In genomic region chr4:92455329-92455839, GRCh38 we compare ENCODE assay signal across 17 cellular contexts.
DNase-seq lines count a peak whose midpoint lies in the region; ATAC-seq, FAIRE-seq and TF ChIP-seq lines count a peak whose summit lies in the region.
"Had no signal": no experiment of that assay in that cellular context is flagged by ENCODE, and none has a peak within 500 bp of the region (broad histone marks: within the 10 kb centered on the region; RNA-seq: fewer than 3 reads in every experiment).

No MANE protein-coding gene starts in this region.

- WGBS in endodermal cell (ENCODE audit: insufficient coverage in 1 of 2, insufficient read length in 1 of 2), 2 experiments, result 89 to 95% methylated on average over 6 to 7 of the region's 7 CpGs
- WGBS in mesendoderm (ENCODE audit: extremely low coverage, insufficient coverage, low lambda C conversion rate), result no CpG with 5 or more reads among the region's 7 CpGs
- WGBS in SK-N-SH (ENCODE audit: low lambda C conversion rate), result 62% methylated on average over 7 of the region's 7 CpGs
- 77 to 88% (median 81%) methylated on average over 7 of the region's 7 CpGs for WGBS in small intestine, 3 donors

- no peak overlapping the region for H2BK15ac ChIP-seq in mesendoderm (replicated peaks; ENCODE audit: low read depth)

- peaks cover 88% of the 10 kb centered on the region for H3K4me1 ChIP-seq in GM23338 (ENCODE audit: insufficient read depth)
- H3K4me1 ChIP-seq in endodermal cell (ENCODE audit: control insufficient read depth, insufficient read depth, low read length), result no peaks in the 10 kb centered on the region
- H3K4me1 ChIP-seq in mesendoderm (ENCODE audit: control insufficient read depth, low read depth, low read length), result peaks cover 4% of the 10 kb centered on the region
- no peaks in the 10 kb centered on the region for H3K4me1 ChIP-seq in SK-N-SH (ENCODE audit: control insufficient read depth in 1 of 2, insufficient read depth in 2 of 2, low read depth in 1 of 2, low read length in 1 of 2)
- no peaks in the 10 kb centered on the region for H3K4me1 ChIP-seq in small intestine (ENCODE audit: control insufficient read depth in 2 of 2, insufficient read depth in 1 of 2, low read depth in 1 of 2, low read length in 1 of 2)
- H3K4me1 ChIP-seq: BLaER1 had no signal

- H3K4me3 ChIP-seq in GM23338 (no peak overlapping the region; the same call in 1 of the 2 replicates), endodermal cell (ENCODE audit: low read length) (no peak overlapping the region), mesendoderm (ENCODE audit: low read length) (no peak overlapping the region), SK-N-SH (ENCODE audit: low read depth in 2 of 2, low read length in 1 of 2) (no peak overlapping the region), small intestine (ENCODE audit: low read depth in 1 of 2, low read length in 2 of 2) (no peak overlapping the region)
- H3K4me3 ChIP-seq: BLaER1, GM12878 had no signal

- peak; percentile 27 for DNase-seq in GM23338 (ENCODE audit: low spot score)
- DNase-seq in NCI-H69 (lab: John Stamatoyannopoulos, UW), result peak; percentile 12
- DNase-seq in endodermal cell, result no peak
- peak; percentile 37 for DNase-seq in mesendoderm
- no peak for DNase-seq in NCI-H510A (lab: John Stamatoyannopoulos, UW)
- no peak for DNase-seq in SK-N-SH
- no peak for DNase-seq in small intestine
- DNase-seq: 8988T; CD4-positive, alpha-beta memory T cell; H7; KBM-7 had no signal

- H4K5ac ChIP-seq in mesendoderm (ENCODE audit: low read length), result no peak overlapping the region

- peak overlapping the region; percentile 72 for H2AK5ac ChIP-seq in mesendoderm (ENCODE audit: low read length)

- H3K27me3 Mint-ChIP-seq in GM23338 (ENCODE audit: insufficient read depth, low read depth, poor library complexity) (peaks cover 2% of the 10 kb centered on the region), endodermal cell (ENCODE audit: insufficient read depth) (no peaks in the 10 kb centered on the region)
- H3K27me3 Mint-ChIP-seq: CD4-positive, alpha-beta memory T cell; IgD-negative memory B cell had no signal

- H3F3A ChIP-seq in GM23338 (replicated peaks; ENCODE audit: low read depth) (no peaks in the 10 kb centered on the region), SK-N-SH (replicated peaks; ENCODE audit: insufficient read depth) (no peaks in the 10 kb centered on the region)

- H3K36me3 Mint-ChIP-seq in GM23338 (ENCODE audit: low read depth) (peaks cover 9% of the 10 kb centered on the region; the same call in 1 of the 3 replicates), endodermal cell (ENCODE audit: low read depth) (no peaks in the 10 kb centered on the region)
- H3K36me3 Mint-ChIP-seq: CD14-positive monocyte; CD4-positive, alpha-beta memory T cell; IgD-negative memory B cell had no signal

- H3K27ac ChIP-seq in GM23338 (ENCODE audit: low read depth), result no peak overlapping the region
- H3K27ac ChIP-seq in endodermal cell (ENCODE audit: low read depth, low read length), result no peak overlapping the region
- H3K27ac ChIP-seq in mesendoderm (ENCODE audit: low read depth, low read length), result no peak overlapping the region
- no peak overlapping the region for H3K27ac ChIP-seq in SK-N-SH (ENCODE audit: low read depth in 2 of 2, low read length in 1 of 2)
- H3K27ac ChIP-seq in small intestine (ENCODE audit: low read depth in 1 of 2, low read length in 1 of 2), result no peak overlapping the region
- H3K27ac ChIP-seq: BLaER1 had no signal

- peak overlapping the region; percentile 22; the same call in 1 of the 2 replicates for H3K4me2 ChIP-seq in GM23338
- H3K4me2 ChIP-seq in mesendoderm (ENCODE audit: low read length), result no peak overlapping the region
- no peak overlapping the region for H3K4me2 ChIP-seq in SK-N-SH
- H3K4me2 ChIP-seq: BLaER1 had no signal

- no peak overlapping the region for H2AFZ ChIP-seq in GM23338
- H2AFZ ChIP-seq in SK-N-SH (ENCODE audit: low read depth), result no peak overlapping the region

- no peak for TF ChIP-seq RAD21 in SK-N-SH (IDR thresholded peaks at IDR 0.05; ENCODE audit: low read length)

- H3K27ac Mint-ChIP-seq in GM23338, result peak overlapping the region; percentile 4; the same call in 1 of the 2 replicates
- H3K27ac Mint-ChIP-seq in endodermal cell, result peak overlapping the region; percentile 8
- H3K27ac Mint-ChIP-seq: CD14-positive monocyte; CD4-positive, alpha-beta memory T cell; IgD-negative memory B cell had no signal

- peaks cover 63% of the 10 kb centered on the region for H3K4me1 Mint-ChIP-seq in GM23338
- H3K4me1 Mint-ChIP-seq in endodermal cell, result peaks cover 32% of the 10 kb centered on the region
- H3K4me1 Mint-ChIP-seq: CD14-positive monocyte; CD4-positive, alpha-beta memory T cell; IgD-negative memory B cell had no signal

- H3K27me3 ChIP-seq in GM23338 (ENCODE audit: insufficient read depth) (no peaks in the 10 kb centered on the region), endodermal cell (ENCODE audit: control insufficient read depth, insufficient read depth, low read length, poor library complexity, severe bottlenecking) (no peaks in the 10 kb centered on the region), mesendoderm (ENCODE audit: insufficient read depth, low read length, poor library complexity) (no peaks in the 10 kb centered on the region), SK-N-SH (ENCODE audit: insufficient read depth) (no peaks in the 10 kb centered on the region), small intestine (ENCODE audit: control insufficient read depth in 2 of 2, insufficient read depth in 2 of 2, low read length in 2 of 2) (no peaks in the 10 kb centered on the region)
- H3K27me3 ChIP-seq: BLaER1 had no signal

- H2BK120ac ChIP-seq in mesendoderm (ENCODE audit: low read depth, low read length), result no peak overlapping the region

- no peak overlapping the region for H3K23ac ChIP-seq in mesendoderm (ENCODE audit: low read length)

- no peak for FAIRE-seq in small intestine (lab: Jason Lieb, UNC)
- FAIRE-seq: GM12878, GM19239 had no signal

- H3K9me2 ChIP-seq in GM23338 (ENCODE audit: insufficient read depth) (no peaks in the 10 kb centered on the region), SK-N-SH (no peaks in the 10 kb centered on the region)

- TF ChIP-seq CTCF in GM23338 (conservative IDR thresholded peaks at IDR 0.05; ENCODE audit: low read depth in 2 of 2) (no peak), endodermal cell (conservative IDR thresholded peaks at IDR 0.05) (no peak), SK-N-SH (IDR thresholded peaks at IDR 0.05) (no peak)

- peak overlapping the region; percentile 52 for H2BK5ac ChIP-seq in mesendoderm (ENCODE audit: low read length)

- peaks cover 99% of the 10 kb centered on the region for H3K79me2 ChIP-seq in GM23338 (replicated peaks; ENCODE audit: insufficient read depth)
- H3K79me2 ChIP-seq in mesendoderm (ENCODE audit: control insufficient read depth, insufficient read depth, low read length), result peaks cover 53% of the 10 kb centered on the region
- no peaks in the 10 kb centered on the region for H3K79me2 ChIP-seq in SK-N-SH (ENCODE audit: insufficient read depth)

- peaks cover 12% of the 10 kb centered on the region; the same call in 1 of the 2 replicates for H4K20me1 ChIP-seq in GM23338 (replicated peaks; ENCODE audit: insufficient read depth)
- H4K20me1 ChIP-seq in SK-N-SH (ENCODE audit: insufficient read depth), result no peaks in the 10 kb centered on the region
- H4K20me1 ChIP-seq: BLaER1 had no signal

- peak overlapping the region; percentile 5; the same call in 2 of the 3 replicates for H3K4me3 Mint-ChIP-seq in GM23338
- no peak overlapping the region for H3K4me3 Mint-ChIP-seq in endodermal cell
- H3K4me3 Mint-ChIP-seq: CD14-positive monocyte; CD4-positive, alpha-beta memory T cell; IgD-negative memory B cell had no signal

- no peak overlapping the region for H3K4ac ChIP-seq in mesendoderm (ENCODE audit: low read depth, low read length)

- H3K9me3 ChIP-seq in endodermal cell (ENCODE audit: control insufficient read depth, low read length) (no peaks in the 10 kb centered on the region), SK-N-SH (no peaks in the 10 kb centered on the region), small intestine (ENCODE audit: control insufficient read depth, low read depth) (no peaks in the 10 kb centered on the region)
- H3K9me3 ChIP-seq: BLaER1 had no signal

- POLR2A ChIA-PET in SK-N-SH (lab: Yijun Ruan, JAX), result no interaction called here

- no peak overlapping the region for H4K8ac ChIP-seq in mesendoderm (ENCODE audit: low read depth, low read length)

- H3K36me3 ChIP-seq in GM23338 (ENCODE audit: insufficient read depth) (no peaks in the 10 kb centered on the region), endodermal cell (ENCODE audit: control insufficient read depth, insufficient read depth, low read length) (no peaks in the 10 kb centered on the region), mesendoderm (ENCODE audit: control insufficient read depth, insufficient read depth, low read length) (no peaks in the 10 kb centered on the region), SK-N-SH (replicated peaks in 1 of 2; ENCODE audit: control insufficient read depth in 1 of 2, insufficient read depth in 2 of 2, low read length in 1 of 2) (no peaks in the 10 kb centered on the region), small intestine (ENCODE audit: control insufficient read depth in 2 of 2, insufficient read depth in 2 of 2, low read length in 2 of 2) (no peaks in the 10 kb centered on the region)
- H3K36me3 ChIP-seq: BLaER1 had no signal

- no peak overlapping the region for H3K18ac ChIP-seq in mesendoderm (ENCODE audit: low read length)

- H3K56ac ChIP-seq in mesendoderm (ENCODE audit: low read length), result peak overlapping the region; percentile 17

- H3K9me3 Mint-ChIP-seq in GM23338 (no peaks in the 10 kb centered on the region), endodermal cell (no peaks in the 10 kb centered on the region)

- ATAC-seq in GM23338 (peak; percentile 54), HG02973 (IDR thresholded peaks at IDR 0.05; ENCODE audit: unreplicated experiment) (no peak)
- ATAC-seq: GM12878 had no signal

- TF ChIP-seq EP300 in SK-N-SH (IDR thresholded peaks at IDR 0.05; ENCODE audit: borderline replicate concordance in 1 of 2, low read depth in 1 of 2, low read length in 1 of 2), result no peak

- CTCF ChIA-PET in SK-N-SH (lab: Yijun Ruan, JAX), result no interaction called here

- no peak overlapping the region for H3K9ac ChIP-seq in endodermal cell (ENCODE audit: extremely low read depth, low read length, poor library complexity, severe bottlenecking)
- H3K9ac ChIP-seq in mesendoderm (ENCODE audit: low read length), result no peak overlapping the region
- H3K9ac ChIP-seq in SK-N-SH, result no peak overlapping the region
- H3K9ac ChIP-seq: BLaER1 had no signal

- peaks cover 4% of the 10 kb centered on the region for H3K79me1 ChIP-seq in mesendoderm (ENCODE audit: low read length)

TF ChIP-seq in GM23338, 12 proteins besides CTCF, POLR2A, EP300 and RAD21 (continues in another document):
- TF ChIP-seq NANOG (IDR thresholded peaks at IDR 0.05; ENCODE audit: borderline replicate concordance), result no peak
- no peak for TF ChIP-seq CREB1 (CRISPR knock-in tag; IDR thresholded peaks at IDR 0.05; ENCODE audit: low read depth)
- no peak for TF ChIP-seq ZNF331 (CRISPR knock-in tag; IDR thresholded peaks at IDR 0.05; ENCODE audit: low read depth)

TF ChIP-seq in SK-N-SH, 30 proteins besides CTCF, POLR2A, EP300 and RAD21 (continues in another document):
- TF ChIP-seq YY1 (IDR thresholded peaks at IDR 0.05; ENCODE audit: low read depth), result no peak
- no peak for TF ChIP-seq TEAD4 (IDR thresholded peaks at IDR 0.05; ENCODE audit: borderline replicate concordance, insufficient read depth)
- TF ChIP-seq RFX5 (IDR thresholded peaks at IDR 0.05; ENCODE audit: low read length), result no peak
- no peak for TF ChIP-seq NRF1 (IDR thresholded peaks at IDR 0.05; ENCODE audit: low read depth, low read length)

Comparison
In these comparisons a context has a peak if more than half of its experiments do, and no peak if none do; other contexts are left out.
1. DNase-seq: peak in GM23338 (single experiment), NCI-H69 (single experiment) and mesendoderm (single experiment); none in endodermal cell (single experiment), NCI-H510A (single experiment), SK-N-SH (single experiment) and small intestine (single experiment).